1 cellular context compared by ENCODE assay signal in the genomic region with DNA sequence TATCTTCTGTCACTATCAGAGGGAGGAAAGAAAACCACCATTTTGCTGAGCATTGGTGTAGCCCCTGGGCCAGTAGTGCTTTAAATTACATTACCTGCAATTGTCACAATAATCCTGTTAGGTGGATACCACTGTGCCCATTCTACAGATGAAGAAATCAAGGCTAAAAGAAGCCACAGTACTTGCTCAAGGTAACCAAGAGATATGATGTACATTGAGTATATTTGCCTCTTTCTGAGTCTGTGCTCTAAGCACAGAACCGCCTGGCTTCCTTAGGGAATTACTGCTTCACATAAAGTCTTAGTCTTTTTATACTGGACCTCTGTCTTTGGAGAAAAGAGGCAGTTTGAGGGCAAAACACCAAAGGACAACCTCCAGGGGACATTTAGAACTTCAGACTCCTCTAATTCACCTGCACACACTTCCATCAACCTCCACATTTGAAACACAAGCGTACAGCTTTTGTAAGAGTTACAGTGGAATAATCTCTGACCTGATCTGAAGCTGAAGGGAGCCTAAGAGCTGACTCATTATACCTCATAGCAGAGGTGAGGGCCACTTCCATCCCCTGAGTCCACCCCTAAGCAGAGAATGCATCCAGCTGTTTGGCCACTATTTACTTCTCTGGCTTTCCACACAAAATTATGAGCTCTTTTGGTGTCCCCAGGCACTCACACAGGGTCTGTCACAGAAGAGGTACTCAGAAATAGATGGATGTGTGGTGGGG.
TF ChIP-seq lines count a peak whose summit lies in the region.

No MANE protein-coding gene starts in this region.

TF ChIP-seq in H1, 55 proteins besides CTCF, POLR2A, EP300 and RAD21 (continued from another document):
- no peak for TF ChIP-seq POLR2AphosphoS5 (IDR thresholded peaks at IDR 0.05; ENCODE audit: low read depth, low read length)
- no peak for TF ChIP-seq HDAC6 (IDR thresholded peaks at IDR 0.05; ENCODE audit: low read depth, low read length)
